In genomic region chr10:43939939-43940810, GRCh38 we compare ENCODE assay signal across 11 cellular contexts.
A peak's percentile ranks its signal among the peaks of the same experiment; 100 is the strongest.
DNase-seq lines count a peak whose midpoint lies in the region; ATAC-seq and TF ChIP-seq lines count a peak whose summit lies in the region.
"Had no signal": no experiment of that assay in that cellular context is flagged by ENCODE, and none has a peak within 500 bp of the region (broad histone marks: within the 10 kb centered on the region; RNA-seq: fewer than 3 reads in every experiment).

No MANE protein-coding gene starts in this region.

- WGBS in hepatocyte (ENCODE audit: low lambda C conversion rate, missing lambda C conversion rate): 55% methylated on average over 10 of the region's 10 CpGs

- H3K4me1 ChIP-seq in HEK293 (ENCODE audit: control insufficient read depth, insufficient read depth, low read length) (no peaks in the 10 kb centered on the region), hepatocyte (ENCODE audit: insufficient read depth) (peaks cover 9% of the 10 kb centered on the region)

- no peaks in the 10 kb centered on the region for H3K79me2 ChIP-seq in hepatocyte

- H3K4me2 ChIP-seq in hepatocyte: peak overlapping the region; percentile 5

- TF ChIP-seq CTCF in BJ (IDR thresholded peaks at IDR 0.05; ENCODE audit: insufficient read depth, low read depth, low read length) (no peak), HEK293 (tag by site-specific recombination; IDR thresholded peaks at IDR 0.05) (no peak), WERI-Rb-1 (IDR thresholded peaks at IDR 0.05; ENCODE audit: low read depth, low read length) (no peak), hepatocyte (IDR thresholded peaks at IDR 0.05; ENCODE audit: poor library complexity) (no peak)

- no peaks in the 10 kb centered on the region for H3K27me3 ChIP-seq in BJ (ENCODE audit: control insufficient read depth, insufficient read depth, low read length)
- no peaks in the 10 kb centered on the region for H3K27me3 ChIP-seq in WERI-Rb-1 (ENCODE audit: insufficient read depth, low read depth, severe bottlenecking)
- H3K27me3 ChIP-seq in hepatocyte: no peaks in the 10 kb centered on the region

- H3K27ac ChIP-seq in HEK293 (ENCODE audit: extremely low read depth, low read depth, low read length) (no peak overlapping the region), WERI-Rb-1 (peak overlapping the region; percentile 25), hepatocyte (no peak overlapping the region)
- H3K27ac ChIP-seq: lower lobe of right lung had no signal

- H3K36me3 ChIP-seq in BJ (ENCODE audit: control insufficient read depth, insufficient read depth, low read length) (no peaks in the 10 kb centered on the region), HEK293 (ENCODE audit: control insufficient read depth in 2 of 2, insufficient read depth in 1 of 2, low read length in 2 of 2) (no peaks in the 10 kb centered on the region), WERI-Rb-1 (no peaks in the 10 kb centered on the region), hepatocyte (replicated peaks; ENCODE audit: insufficient read depth, low read depth) (no peaks in the 10 kb centered on the region)
- H3K36me3 ChIP-seq: lower lobe of right lung had no signal

- H3K9me3 ChIP-seq in HEK293 (ENCODE audit: control insufficient read depth, insufficient read depth, low read depth, low read length) (no peaks in the 10 kb centered on the region), WERI-Rb-1 (ENCODE audit: severe bottlenecking) (no peaks in the 10 kb centered on the region), hepatocyte (ENCODE audit: low read depth) (no peaks in the 10 kb centered on the region)
- H3K9me3 ChIP-seq: lower lobe of right lung had no signal

- H4K20me1 ChIP-seq in hepatocyte (ENCODE audit: insufficient read depth, poor library complexity, severe bottlenecking): no peaks in the 10 kb centered on the region

- CTCF ChIA-PET in BJ (lab: Yijun Ruan, JAX) (interaction anchor here (0.7 to 1.6 kb wide), 6 partner anchors 9 to 251 kb away, joined by 3 to 8 read pairs (median 4); no protein-coding TSS in a partner anchor), HEK293 (lab: Yijun Ruan, JAX) (no interaction called here)

- H3K4me3 ChIP-seq in BJ (ENCODE audit: low read depth, low read length) (no peak overlapping the region), HEK293 (ENCODE audit: low read depth, low read length) (no peak overlapping the region), WERI-Rb-1 (ENCODE audit: low read depth, low read length) (no peak overlapping the region), hepatocyte (no peak overlapping the region)
- H3K4me3 ChIP-seq: lower lobe of right lung had no signal

- ATAC-seq in GM21390 (IDR thresholded peaks at IDR 0.05; ENCODE audit: unreplicated experiment): no peak
- ATAC-seq: CD8-positive, alpha-beta T cell; lower lobe of right lung had no signal

- DNase-seq in BJ (ENCODE audit: low read depth) (peak; percentile 18), WERI-Rb-1 (peak; percentile 84), hepatocyte (ENCODE audit: low spot score) (peak; percentile 23), NCI-H146 (lab: John Stamatoyannopoulos, UW) (no peak), MV-4-11 (lab: John Stamatoyannopoulos, UW) (no peak), NCI-H345 (lab: John Stamatoyannopoulos, UW) (no peak)
- DNase-seq: lower lobe of right lung, NCI-H1417 treated with DMSO at 0.1 percent for 48 hours had no signal

- POLR2A ChIA-PET in BJ (lab: Charles Lee) (no interaction called here), HEK293 (lab: Yijun Ruan, JAX) (no interaction called here)

- H3K9me2 ChIP-seq in hepatocyte (replicated peaks; ENCODE audit: insufficient read depth): no peaks in the 10 kb centered on the region

- no peak overlapping the region for H2AFZ ChIP-seq in hepatocyte

TF ChIP-seq in HEK293, 187 proteins besides CTCF, POLR2A, EP300 and RAD21:
- TF ChIP-seq ZNF501 (tag by site-specific recombination; IDR thresholded peaks at IDR 0.05) (no peak), GLIS1 (tag by site-specific recombination; IDR thresholded peaks at IDR 0.05) (peak; percentile 64)

Comparison
In these comparisons a context has a peak if more than half of its experiments do, and no peak if none do; other contexts are left out.
1. DNase-seq: peak in BJ (single experiment), WERI-Rb-1 (single experiment) and hepatocyte (single experiment); none in NCI-H146 (single experiment), MV-4-11 (single experiment) and NCI-H345 (single experiment).